20 cellular contexts compared by ENCODE assay signal in the genomic region with DNA sequence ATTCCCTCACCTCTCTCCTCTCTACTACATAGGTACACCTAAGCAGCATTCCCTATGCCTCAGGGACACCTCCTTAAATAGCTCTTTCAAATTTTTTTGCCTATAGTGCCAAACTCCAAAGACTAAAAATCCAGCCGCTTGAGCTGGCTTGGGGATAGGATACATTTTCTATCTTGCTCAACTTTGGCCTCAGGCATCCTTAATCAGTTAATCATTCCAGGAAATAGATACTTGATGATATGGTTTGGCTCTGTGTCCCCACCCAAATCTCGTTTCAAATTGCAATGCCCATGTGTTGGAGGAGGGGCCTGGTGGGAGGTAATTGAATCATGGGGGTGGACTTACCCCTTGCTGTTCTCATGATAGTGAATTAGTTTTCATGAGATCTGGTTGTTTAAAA.
"Had no signal": no experiment of that assay in that cellular context is flagged by ENCODE, and none has a peak within 500 bp of the region (broad histone marks: within the 10 kb centered on the region; RNA-seq: fewer than 3 reads in every experiment).

No MANE protein-coding gene starts in this region.

- H3K4me3 ChIP-seq: coronary artery, dorsolateral prefrontal cortex, esophagus muscularis mucosa, gastrocnemius medialis, heart right ventricle, left lung, lower lobe of right lung, mucosa of descending colon had no signal

- H3K27me3 ChIP-seq: heart right ventricle, left lung had no signal

- H3K27ac Mint-ChIP-seq: mesothelial cell of epicardium, naive B cell had no signal

- H3K27ac ChIP-seq: coronary artery, dorsolateral prefrontal cortex, esophagus muscularis mucosa, gastrocnemius medialis, heart right ventricle, left lung, lower lobe of right lung had no signal

- DNase-seq: dermis blood vessel endothelial cell; dorsolateral prefrontal cortex; effector CD4-positive, alpha-beta T cell; effector memory CD4-positive, alpha-beta T cell; foreskin melanocyte; gastrocnemius medialis; glutamatergic neuron; head of caudate nucleus; heart right ventricle; hippocampal formation; left cardiac atrium; left lung; left ventricle myocardium superior; lower lobe of right lung; mesenchymal stem cell; mucosa of descending colon; naive B cell had no signal

- ATAC-seq: gastrocnemius medialis, heart right ventricle, left cardiac atrium, left lung, left ventricle myocardium superior, lower lobe of right lung, mucosa of descending colon had no signal

- H3K4me1 ChIP-seq: esophagus muscularis mucosa, gastrocnemius medialis, heart right ventricle, left lung, lower lobe of right lung had no signal
